ENCODE assay signal across 1 cellular context in genomic region chrX:19326567-19326966, GRCh38.
TF ChIP-seq lines count a peak whose summit lies in the region.

No MANE protein-coding gene starts in this region.

TF ChIP-seq in HepG2, 621 proteins besides CTCF, POLR2A, EP300 and RAD21 (continued from another document):
- no peak for TF ChIP-seq ZNF276 (CRISPR knock-in tag; IDR thresholded peaks at IDR 0.05; ENCODE audit: low read depth)
- no peak for TF ChIP-seq ZNF253 (CRISPR knock-in tag; IDR thresholded peaks at IDR 0.05; ENCODE audit: borderline replicate concordance)
- TF ChIP-seq SMARCE1 (IDR thresholded peaks at IDR 0.05; ENCODE audit: borderline replicate concordance) = no peak
- TF ChIP-seq HNRNPLL (IDR thresholded peaks at IDR 0.05; ENCODE audit: low read depth, low read length, poor library complexity, severe bottlenecking) = no peak
- no peak for TF ChIP-seq ZNF781 (CRISPR knock-in tag; IDR thresholded peaks at IDR 0.05; ENCODE audit: borderline replicate concordance, not compliant biosample characterization)
- no peak for TF ChIP-seq UBTF (CRISPR knock-in tag; IDR thresholded peaks at IDR 0.05)
- no peak for TF ChIP-seq ARID4A (CRISPR knock-in tag; IDR thresholded peaks at IDR 0.05; ENCODE audit: borderline replicate concordance)
